24 cellular contexts compared by ENCODE assay signal in the genomic region with DNA sequence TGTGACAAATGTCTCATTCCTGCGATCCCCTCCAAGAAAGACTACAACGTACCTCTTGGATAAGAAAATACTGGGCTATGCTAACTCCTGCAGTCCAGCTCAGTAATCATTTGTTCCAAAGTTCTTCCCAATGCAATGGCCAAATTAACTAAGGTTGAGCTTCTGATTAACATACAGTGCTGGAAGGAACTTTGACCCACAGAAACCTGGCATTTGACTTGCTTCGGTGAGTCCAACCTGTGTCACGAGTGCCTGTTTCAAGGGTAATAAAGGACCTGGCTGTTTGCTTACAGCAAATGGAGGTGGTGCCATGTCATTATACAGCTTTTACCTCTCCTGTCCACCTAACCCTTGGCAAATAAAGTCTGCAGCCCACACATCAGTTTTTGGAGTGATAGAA.
DNase-seq lines count a peak whose midpoint lies in the region; ATAC-seq, FAIRE-seq and TF ChIP-seq lines count a peak whose summit lies in the region.
"Had no signal": no experiment of that assay in that cellular context is flagged by ENCODE, and none has a peak within 500 bp of the region (broad histone marks: within the 10 kb centered on the region; RNA-seq: fewer than 3 reads in every experiment).

No MANE protein-coding gene starts in this region.

- H3K4me1 ChIP-seq in kidney (ENCODE audit: control insufficient read depth in 1 of 2, insufficient read depth in 1 of 2, low read depth in 1 of 2, low read length in 2 of 2) (peaks cover 21 to 34% of the 10 kb centered on the region in 2 donors), neutrophil (ENCODE audit: control insufficient read depth in 1 of 2, insufficient read depth in 1 of 2, low read depth in 1 of 2, low read length in 1 of 2) (peaks cover 40 to 45% of the 10 kb centered on the region in 2 experiments)
- H3K4me1 ChIP-seq: SJSA1 had no signal

- ATAC-seq in GM21423 (IDR thresholded peaks at IDR 0.05; ENCODE audit: unreplicated experiment) = no peak
- ATAC-seq: A549 had no signal

- no peak overlapping the region for H3K4me3 Mint-ChIP-seq in CD14-positive monocyte
- H3K4me3 Mint-ChIP-seq: activated CD4-positive, alpha-beta T cell treated with anti-CD3 and anti-CD28 coated beads, Interleukin-2, amount 10 ng/mL, durations not matched to agents 24 days and 14 days; memory B cell had no signal

- H3K9me3 Mint-ChIP-seq in CD14-positive monocyte = no peaks in the 10 kb centered on the region
- H3K9me3 Mint-ChIP-seq: activated CD4-positive, alpha-beta T cell treated with anti-CD3 and anti-CD28 coated beads, Interleukin-2, amount 10 ng/mL, durations not matched to agents 24 days and 14 days; memory B cell had no signal

- no peaks in the 10 kb centered on the region for H3K36me3 ChIP-seq in kidney (ENCODE audit: control insufficient read depth in 1 of 2, insufficient read depth in 2 of 2, low read length in 2 of 2)
- peaks cover 37% of the 10 kb centered on the region for H3K36me3 ChIP-seq in neutrophil
- H3K36me3 ChIP-seq: BLaER1, SJSA1, vagina had no signal

- no peak for TF ChIP-seq CTCF in CD14-positive monocyte (IDR thresholded peaks at IDR 0.05)
- TF ChIP-seq CTCF in kidney (IDR thresholded peaks at IDR 0.05; ENCODE audit: borderline replicate concordance, extremely low read depth, insufficient read depth) = no peak
- TF ChIP-seq CTCF in neutrophil (IDR thresholded peaks at IDR 0.05) = no peak

- FAIRE-seq in kidney (lab: Jason Lieb, UNC) = peak; percentile 94
- FAIRE-seq: A549, G401.6 had no signal

- no peaks in the 10 kb centered on the region for H3K27me3 Mint-ChIP-seq in CD14-positive monocyte (ENCODE audit: low read depth in 3 of 3)
- H3K27me3 Mint-ChIP-seq: activated CD4-positive, alpha-beta T cell treated with anti-CD3 and anti-CD28 coated beads, Interleukin-2, amount 10 ng/mL, durations not matched to agents 24 days and 14 days; memory B cell had no signal

- H3K4me1 Mint-ChIP-seq in CD14-positive monocyte = peaks cover 38% of the 10 kb centered on the region

- intact Hi-C loops in CD14-positive monocyte (cut with micrococcal nuclease) (loop anchor here (10.0 kb wide), 1 partner anchor 52 kb away; no protein-coding TSS in a partner anchor), kidney (cut with DNase I) (no loop called here)

- no peaks in the 10 kb centered on the region for H3K27me3 ChIP-seq in neutrophil
- H3K27me3 ChIP-seq: BLaER1, SJSA1, spleen, vagina had no signal

- H3K36me3 Mint-ChIP-seq in CD14-positive monocyte = peaks cover 53 to 63% of the 10 kb centered on the region in 2 donors

- peak overlapping the region; percentile 88 to 89 for H3K27ac ChIP-seq in kidney (ENCODE audit: low read depth in 2 of 2, low read length in 2 of 2)
- peak overlapping the region; percentile 72 for H3K27ac ChIP-seq in neutrophil
- H3K27ac ChIP-seq: BLaER1, epithelial cell of prostate, SJSA1, vagina had no signal

- DNase-seq in CD14-positive monocyte (ENCODE audit: low spot score) (no peak), NCI-H69 (lab: John Stamatoyannopoulos, UW) (peak; percentile 32), kidney (no peak), AML-193 (lab: John Stamatoyannopoulos, UW) (no peak), AG08395 (ENCODE audit: low spot score) (no peak)
- DNase-seq in stimulated activated CD4-positive, alpha-beta T cell treated with anti-CD3 and anti-CD28 coated beads, Interleukin-12 subunit alpha, Interleukin-12 subunit beta, amount 100 ng/mL, for 4 hours = no peak
- DNase-seq: activated CD4-positive, alpha-beta T cell treated with anti-CD3 and anti-CD28 coated beads, Interleukin-2, amount 10 ng/mL, durations not matched to agents 24 days and 14 days; activated effector memory CD4-positive, alpha-beta T cell treated with anti-CD3 and anti-CD28 coated beads, Interleukin-2, amount 50 U/mL, for 16 hours; amniotic stem cell; foreskin fibroblast; MM.1S; NCI-H1436; NCI-H2171; NCI-H526 treated with DMSO at 0.1 percent for 48 hours; spleen had no signal

- H3K9me3 ChIP-seq in kidney (ENCODE audit: control insufficient read depth in 1 of 2, low read length in 2 of 2) (no peaks in the 10 kb centered on the region), neutrophil (no peaks in the 10 kb centered on the region)
- H3K9me3 ChIP-seq: A549, BLaER1, SJSA1, spleen, vagina had no signal

- peak overlapping the region in 1 of 2 donors; percentile 57 for H3K9ac ChIP-seq in kidney (ENCODE audit: low read length in 2 of 2)
- H3K9ac ChIP-seq: BLaER1 had no signal

- H3K27ac Mint-ChIP-seq in CD14-positive monocyte = peak overlapping the region in 6 of 7 donors; percentile 53 to 91 (median 80)
- H3K27ac Mint-ChIP-seq: activated CD4-positive, alpha-beta T cell treated with anti-CD3 and anti-CD28 coated beads, Interleukin-2, amount 10 ng/mL, durations not matched to agents 24 days and 14 days; memory B cell had no signal

- H3K4me3 ChIP-seq in kidney (ENCODE audit: low read length in 2 of 2) = no peak overlapping the region
- no peak overlapping the region for H3K4me3 ChIP-seq in neutrophil (ENCODE audit: low read depth in 1 of 2, low read length in 1 of 2)
- H3K4me3 ChIP-seq: A549, BLaER1, SJSA1, spleen, vagina had no signal
